Comparison of ENCODE assay signal across 9 cellular contexts in genomic region chr6:113630365-113630737, GRCh38.
DNase-seq lines count a peak whose midpoint lies in the region; ATAC-seq and TF ChIP-seq lines count a peak whose summit lies in the region.
"Had no signal": no experiment of that assay in that cellular context is flagged by ENCODE, and none has a peak within 500 bp of the region (broad histone marks: within the 10 kb centered on the region; RNA-seq: fewer than 3 reads in every experiment).

No MANE protein-coding gene starts in this region.

- H3K36me3 ChIP-seq in Caco-2 (ENCODE audit: control insufficient read depth, insufficient read depth, low read length) = no peaks in the 10 kb centered on the region
- H3K36me3 ChIP-seq: ovary had no signal

- ATAC-seq in omental fat pad (ENCODE audit: low FRiP score) = no peak

- H3K4me1 ChIP-seq in Caco-2 = peaks cover 49% of the 10 kb centered on the region

- no TSS peak for BruUV-seq in Caco-2 (replicated peaks; lab: Mats Ljungman, UMichigan)

- DNase-seq in Caco-2 (no peak), M059J (ENCODE audit: low read depth) (peak; percentile 38), dedifferentiated amniotic fluid mesenchymal stem cell (ENCODE audit: extremely low spot score) (peak; percentile 85), nephron progenitor cell (no peak), GF-D8 (lab: John Stamatoyannopoulos, UW) (no peak), omental fat pad (ENCODE audit: low spot score) (no peak), immature natural killer cell (no peak), occipital lobe (lab: John Stamatoyannopoulos, UW) (no peak)
- DNase-seq: ovary had no signal

- H3K27ac Mint-ChIP-seq in Caco-2 (ENCODE audit: unreplicated experiment) (peak overlapping the region; percentile 77), nephron progenitor cell (peak overlapping the region; percentile 98), immature natural killer cell (no peak overlapping the region)

- no peaks in the 10 kb centered on the region for H3K27me3 ChIP-seq in Caco-2 (replicated peaks; ENCODE audit: control insufficient read depth, insufficient read depth, low read length)
- H3K27me3 ChIP-seq: ovary had no signal

- H3K27me3 Mint-ChIP-seq in Caco-2 (ENCODE audit: insufficient read depth, unreplicated experiment) (no peaks in the 10 kb centered on the region), nephron progenitor cell (ENCODE audit: low read depth, poor library complexity) (peaks cover 7% of the 10 kb centered on the region), immature natural killer cell (ENCODE audit: low read depth in 3 of 3) (peaks cover 0 to 2% (median 0%) of the 10 kb centered on the region in 3 donors)

- no peak overlapping the region for H3K4me3 ChIP-seq in Caco-2 (ENCODE audit: low read depth, low read length)
- H3K4me3 ChIP-seq: ovary had no signal

- intact Hi-C loops in Caco-2 (cut with micrococcal nuclease; ENCODE audit: unreplicated experiment) = no loop called here

- no peaks in the 10 kb centered on the region for H3K9me3 Mint-ChIP-seq in Caco-2 (ENCODE audit: unreplicated experiment)
- no peaks in the 10 kb centered on the region for H3K9me3 Mint-ChIP-seq in nephron progenitor cell
- H3K9me3 Mint-ChIP-seq in immature natural killer cell = peaks cover 0 to 2% (median 0%) of the 10 kb centered on the region in 6 donors

- POLR2A ChIA-PET in Caco-2 (lab: Charles Lee) = no interaction called here

- CTCF ChIA-PET in Caco-2 (lab: Charles Lee) = no interaction called here

- no peaks in the 10 kb centered on the region for H3K36me3 Mint-ChIP-seq in Caco-2 (ENCODE audit: insufficient read depth, unreplicated experiment)
- no peaks in the 10 kb centered on the region for H3K36me3 Mint-ChIP-seq in nephron progenitor cell (ENCODE audit: low read depth)
- no peaks in the 10 kb centered on the region for H3K36me3 Mint-ChIP-seq in immature natural killer cell

- H3K4me3 Mint-ChIP-seq in Caco-2 (ENCODE audit: unreplicated experiment) = no peak overlapping the region
- no peak overlapping the region for H3K4me3 Mint-ChIP-seq in nephron progenitor cell
- no peak overlapping the region for H3K4me3 Mint-ChIP-seq in immature natural killer cell

- no peaks in the 10 kb centered on the region for H3K9me3 ChIP-seq in Caco-2
- H3K9me3 ChIP-seq: ovary had no signal

- TF ChIP-seq CTCF in Caco-2 (IDR thresholded peaks at IDR 0.05; ENCODE audit: insufficient read depth in 1 of 2, low read depth in 1 of 2, low read length in 1 of 2, severe bottlenecking in 1 of 2, unreplicated experiment in 1 of 2) (no peak), nephron progenitor cell (IDR thresholded peaks at IDR 0.05) (no peak), omental fat pad (IDR thresholded peaks at IDR 0.05) (no peak)

- peaks cover 37% of the 10 kb centered on the region for H3K4me1 Mint-ChIP-seq in Caco-2 (ENCODE audit: low read depth, unreplicated experiment)
- H3K4me1 Mint-ChIP-seq in nephron progenitor cell = peaks cover 46% of the 10 kb centered on the region
- H3K4me1 Mint-ChIP-seq in immature natural killer cell = peaks cover 0 to 8% of the 10 kb centered on the region in 2 donors

Comparison
In these comparisons a context has a peak if more than half of its experiments do, and no peak if none do; other contexts are left out.
1. DNase-seq: peak in M059J (single experiment) and dedifferentiated amniotic fluid mesenchymal stem cell (single experiment); none in Caco-2 (0 of 2), nephron progenitor cell (single experiment), GF-D8 (single experiment), omental fat pad (single experiment), immature natural killer cell (0 of 3) and occipital lobe (single experiment).
2. H3K27ac Mint-ChIP-seq: peak in Caco-2 (single experiment) and nephron progenitor cell (single experiment); none in immature natural killer cell (0 of 6).